1 cellular context compared by ENCODE assay signal in the genomic region with DNA sequence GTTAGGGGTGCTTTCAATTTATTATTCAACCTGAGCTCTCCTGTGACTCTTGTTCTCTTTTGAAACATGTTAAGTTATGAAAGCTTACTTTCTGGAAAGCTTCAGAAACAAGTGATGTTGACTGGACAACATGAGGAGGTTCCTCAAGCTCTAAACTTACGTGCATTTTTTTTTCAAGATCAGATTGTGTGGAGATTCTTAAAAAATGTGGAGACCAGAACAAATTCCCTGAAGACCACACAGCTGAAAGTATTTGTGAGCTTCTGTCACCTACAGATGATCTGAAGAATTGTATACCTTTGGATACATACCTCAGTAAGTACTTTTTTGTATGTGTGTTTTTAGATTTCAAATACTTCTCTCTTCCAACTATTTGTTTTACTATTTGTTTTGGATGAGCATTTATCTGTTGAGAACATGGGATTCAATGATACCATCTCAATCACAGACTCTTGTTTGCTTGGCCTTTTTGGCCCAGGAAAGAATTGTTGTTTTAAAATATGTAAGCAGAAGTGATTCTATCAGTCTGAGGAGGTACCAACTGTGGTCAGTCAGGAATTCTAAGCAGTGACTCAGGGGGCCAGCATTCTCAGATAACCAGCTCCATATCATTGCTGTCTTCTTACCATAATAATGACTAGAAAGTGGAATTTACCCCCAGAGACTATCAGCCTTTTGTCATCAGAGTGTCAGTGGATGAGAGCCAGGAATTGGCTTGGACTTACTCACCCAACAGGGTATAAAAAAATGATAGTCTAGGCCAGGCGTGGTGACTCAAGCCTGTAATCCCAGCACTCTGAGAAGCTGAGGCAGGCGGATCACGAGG.
TF ChIP-seq lines count a peak whose summit lies in the region.

No MANE protein-coding gene starts in this region.

TF ChIP-seq in SK-N-SH, 30 proteins besides CTCF, POLR2A, EP300 and RAD21 (continued from another document):
- TF ChIP-seq, protein P1, sequence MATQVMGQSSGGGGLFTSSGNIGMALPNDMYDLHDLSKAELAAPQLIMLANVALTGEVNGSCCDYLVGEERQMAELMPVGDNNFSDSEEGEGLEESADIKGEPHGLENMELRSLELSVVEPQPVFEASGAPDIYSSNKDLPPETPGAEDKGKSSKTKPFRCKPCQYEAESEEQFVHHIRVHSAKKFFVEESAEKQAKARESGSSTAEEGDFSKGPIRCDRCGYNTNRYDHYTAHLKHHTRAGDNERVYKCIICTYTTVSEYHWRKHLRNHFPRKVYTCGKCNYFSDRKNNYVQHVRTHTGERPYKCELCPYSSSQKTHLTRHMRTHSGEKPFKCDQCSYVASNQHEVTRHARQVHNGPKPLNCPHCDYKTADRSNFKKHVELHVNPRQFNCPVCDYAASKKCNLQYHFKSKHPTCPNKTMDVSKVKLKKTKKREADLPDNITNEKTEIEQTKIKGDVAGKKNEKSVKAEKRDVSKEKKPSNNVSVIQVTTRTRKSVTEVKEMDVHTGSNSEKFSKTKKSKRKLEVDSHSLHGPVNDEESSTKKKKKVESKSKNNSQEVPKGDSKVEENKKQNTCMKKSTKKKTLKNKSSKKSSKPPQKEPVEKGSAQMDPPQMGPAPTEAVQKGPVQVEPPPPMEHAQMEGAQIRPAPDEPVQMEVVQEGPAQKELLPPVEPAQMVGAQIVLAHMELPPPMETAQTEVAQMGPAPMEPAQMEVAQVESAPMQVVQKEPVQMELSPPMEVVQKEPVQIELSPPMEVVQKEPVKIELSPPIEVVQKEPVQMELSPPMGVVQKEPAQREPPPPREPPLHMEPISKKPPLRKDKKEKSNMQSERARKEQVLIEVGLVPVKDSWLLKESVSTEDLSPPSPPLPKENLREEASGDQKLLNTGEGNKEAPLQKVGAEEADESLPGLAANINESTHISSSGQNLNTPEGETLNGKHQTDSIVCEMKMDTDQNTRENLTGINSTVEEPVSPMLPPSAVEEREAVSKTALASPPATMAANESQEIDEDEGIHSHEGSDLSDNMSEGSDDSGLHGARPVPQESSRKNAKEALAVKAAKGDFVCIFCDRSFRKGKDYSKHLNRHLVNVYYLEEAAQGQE (IDR thresholded peaks at IDR 0.05; ENCODE audit: low read depth, low read length): peak; percentile 55; the same call in 1 of the 2 replicates
- TF ChIP-seq NFIC (IDR thresholded peaks at IDR 0.05; ENCODE audit: borderline replicate concordance) (peak; percentile 98), RCOR1 (IDR thresholded peaks at IDR 0.05; ENCODE audit: low read length) (no peak), MEF2A (IDR thresholded peaks at IDR 0.05; ENCODE audit: borderline replicate concordance, low read depth) (peak; percentile 75), SIN3A (IDR thresholded peaks at IDR 0.05; ENCODE audit: borderline replicate concordance, low read depth, low read length) (peak; percentile 94; the same call in 1 of the 2 replicates), JUND (IDR thresholded peaks at IDR 0.05) (peak; percentile 99), GABPA (IDR thresholded peaks at IDR 0.05; ENCODE audit: low read depth) (0 out of 2 replicates have a peak, but pooled peaks have one; percentile 27), FOXJ3 (CRISPR knock-in tag; IDR thresholded peaks at IDR 0.05) (no peak), TCF12 (IDR thresholded peaks at IDR 0.05) (peak; percentile 97)
- TF ChIP-seq, protein P2, sequence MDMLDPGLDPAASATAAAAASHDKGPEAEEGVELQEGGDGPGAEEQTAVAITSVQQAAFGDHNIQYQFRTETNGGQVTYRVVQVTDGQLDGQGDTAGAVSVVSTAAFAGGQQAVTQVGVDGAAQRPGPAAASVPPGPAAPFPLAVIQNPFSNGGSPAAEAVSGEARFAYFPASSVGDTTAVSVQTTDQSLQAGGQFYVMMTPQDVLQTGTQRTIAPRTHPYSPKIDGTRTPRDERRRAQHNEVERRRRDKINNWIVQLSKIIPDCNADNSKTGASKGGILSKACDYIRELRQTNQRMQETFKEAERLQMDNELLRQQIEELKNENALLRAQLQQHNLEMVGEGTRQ (IDR thresholded peaks at IDR 0.05; ENCODE audit: borderline replicate concordance, low read depth, low read length): no peak
- TF ChIP-seq, protein P3, sequence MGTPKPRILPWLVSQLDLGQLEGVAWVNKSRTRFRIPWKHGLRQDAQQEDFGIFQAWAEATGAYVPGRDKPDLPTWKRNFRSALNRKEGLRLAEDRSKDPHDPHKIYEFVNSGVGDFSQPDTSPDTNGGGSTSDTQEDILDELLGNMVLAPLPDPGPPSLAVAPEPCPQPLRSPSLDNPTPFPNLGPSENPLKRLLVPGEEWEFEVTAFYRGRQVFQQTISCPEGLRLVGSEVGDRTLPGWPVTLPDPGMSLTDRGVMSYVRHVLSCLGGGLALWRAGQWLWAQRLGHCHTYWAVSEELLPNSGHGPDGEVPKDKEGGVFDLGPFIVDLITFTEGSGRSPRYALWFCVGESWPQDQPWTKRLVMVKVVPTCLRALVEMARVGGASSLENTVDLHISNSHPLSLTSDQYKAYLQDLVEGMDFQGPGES (IDR thresholded peaks at IDR 0.05; ENCODE audit: low read depth, low read length): no peak; the same call in 1 of the 2 replicates
- TF ChIP-seq, protein P4, sequence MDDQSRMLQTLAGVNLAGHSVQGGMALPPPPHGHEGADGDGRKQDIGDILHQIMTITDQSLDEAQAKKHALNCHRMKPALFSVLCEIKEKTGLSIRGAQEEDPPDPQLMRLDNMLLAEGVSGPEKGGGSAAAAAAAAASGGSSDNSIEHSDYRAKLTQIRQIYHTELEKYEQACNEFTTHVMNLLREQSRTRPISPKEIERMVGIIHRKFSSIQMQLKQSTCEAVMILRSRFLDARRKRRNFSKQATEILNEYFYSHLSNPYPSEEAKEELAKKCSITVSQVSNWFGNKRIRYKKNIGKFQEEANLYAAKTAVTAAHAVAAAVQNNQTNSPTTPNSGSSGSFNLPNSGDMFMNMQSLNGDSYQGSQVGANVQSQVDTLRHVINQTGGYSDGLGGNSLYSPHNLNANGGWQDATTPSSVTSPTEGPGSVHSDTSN (IDR thresholded peaks at IDR 0.05): peak; percentile 94
